27 cellular contexts compared by ENCODE assay signal in genomic region chr13:77678691-77679090, GRCh38. TPM values are rescaled to one million over a fixed set of nuclear protein-coding genes. Genes with fewer than 3 reads are reported as not detected.
"Had no signal": no experiment of that assay in that cellular context is flagged by ENCODE, and none has a peak within 500 bp of the region (broad histone marks: within the 10 kb centered on the region; RNA-seq: fewer than 3 reads in every experiment).

No MANE protein-coding gene starts in this region.

- H3K4me3 ChIP-seq: ascending aorta, esophagus squamous epithelium, gastroesophageal sphincter, heart right ventricle had no signal

- DNase-seq: activated CD4-positive, alpha-beta memory T cell treated with anti-CD3 and anti-CD28 coated beads for 36 hours; activated CD4-positive, alpha-beta T cell treated with anti-CD3 and anti-CD28 coated beads for 36 hours; activated CD4-positive, alpha-beta T cell treated with anti-CD3 and anti-CD28 coated beads, Interleukin-2, amount 10 ng/mL, durations not matched to agents 24 days and 14 days; activated CD4-positive, CD25-positive, alpha-beta regulatory T cell; activated CD4-positive, CD25-positive, alpha-beta regulatory T cell treated with anti-CD3 and anti-CD28 coated beads, Interleukin-2, amount 50 U/mL, for 72 hours; activated CD8-positive, alpha-beta memory T cell treated with anti-CD3 and anti-CD28 coated beads, Interleukin-2, amount 10 ng/mL, durations not matched to agents 7 days and 5 days; activated CD8-positive, alpha-beta memory T cell treated with anti-CD3 and anti-CD28 coated beads, Interleukin-2, amount 50 U/mL, for 4 hours; activated CD8-positive, alpha-beta T cell treated with anti-CD3 and anti-CD28 coated beads, Interleukin-2, amount 10 ng/mL, durations not matched to agents 7 days and 5 days; activated effector memory CD4-positive, alpha-beta T cell treated with anti-CD3 and anti-CD28 coated beads, Interleukin-2, amount 50 U/mL, for 16 hours; activated naive CD4-positive, alpha-beta T cell treated with anti-CD3 and anti-CD28 coated beads for 36 hours; activated naive CD8-positive, alpha-beta T cell treated with anti-CD3 and anti-CD28 coated beads for 36 hours; activated naive CD8-positive, alpha-beta T cell treated with anti-CD3 and anti-CD28 coated beads, Interleukin-2, amount 50 U/mL, for 24 hours; activated T-cell treated with anti-CD3 and anti-CD28 coated beads, Interleukin-2, amount 50 U/mL, for 1 hour; activated T-cell treated with anti-CD3 and anti-CD28 coated beads, Interleukin-2, amount 50 U/mL, for 48 hours; brain microvascular endothelial cell; caudate nucleus; effector CD8-positive, alpha-beta T cell; esophagus squamous epithelium; foreskin melanocyte; heart right ventricle; T-helper 1 cell; T-helper 17 cell; T1000 had no signal

- H3K27ac ChIP-seq: ascending aorta, brain microvascular endothelial cell, epithelial cell of prostate, esophagus squamous epithelium, gastroesophageal sphincter, heart right ventricle had no signal

RNA-seq across cellular contexts. Expression of gene SLAIN1, which starts 18.8 kb away (rescaled TPM):
- total RNA-seq: fibroblast of villous mesenchyme had no signal
